ENCODE assay signal across 11 cellular contexts in genomic region chr20:45781391-45781931, GRCh38. TPM values are rescaled to one million over a fixed set of nuclear protein-coding genes. Genes with fewer than 3 reads are reported as not detected.
DNase-seq lines count a peak whose midpoint lies in the region; ATAC-seq and TF ChIP-seq lines count a peak whose summit lies in the region.
"Had no signal": no experiment of that assay in that cellular context is flagged by ENCODE, and none has a peak within 500 bp of the region (broad histone marks: within the 10 kb centered on the region; RNA-seq: fewer than 3 reads in every experiment).

No MANE protein-coding gene starts in this region.

- H3K27ac ChIP-seq in lower lobe of right lung, result peak overlapping the region; percentile 49
- H3K27ac ChIP-seq in aorta (ENCODE audit: low read depth in 1 of 2, low read length in 2 of 2), result peak overlapping the region; percentile 69 to 79
- H3K27ac ChIP-seq: parathyroid adenoma had no signal

- WGBS in aorta, 2 donors, result 17 to 18% methylated on average over 4 of the region's 4 CpGs

- H3K36me3 ChIP-seq in lower lobe of right lung, result no peaks in the 10 kb centered on the region
- H3K36me3 ChIP-seq in aorta (ENCODE audit: control insufficient read depth in 1 of 2, insufficient read depth in 2 of 2, low read length in 1 of 2), result no peaks in the 10 kb centered on the region

- no peaks in the 10 kb centered on the region for H3K9me3 ChIP-seq in lower lobe of right lung
- no peaks in the 10 kb centered on the region for H3K9me3 ChIP-seq in aorta (ENCODE audit: control insufficient read depth, low read length)

- ATAC-seq in lower lobe of right lung, result peak; percentile 68 to 70
- ATAC-seq in aorta (ENCODE audit: low FRiP score), result no peak
- no peak for ATAC-seq in HG03196 (IDR thresholded peaks at IDR 0.05; ENCODE audit: unreplicated experiment)
- ATAC-seq in GM18907 (IDR thresholded peaks at IDR 0.05; ENCODE audit: unreplicated experiment), result no peak
- ATAC-seq: activated CD4-positive, alpha-beta T cell treated with anti-CD3 and anti-CD28 coated beads for 36 hours had no signal

- H3K4me3 ChIP-seq in lower lobe of right lung (no peak overlapping the region), aorta (ENCODE audit: low read length in 2 of 2) (no peak overlapping the region)

- no peaks in the 10 kb centered on the region for H3K27me3 ChIP-seq in lower lobe of right lung (ENCODE audit: low read depth)
- H3K27me3 ChIP-seq in aorta (ENCODE audit: control insufficient read depth in 1 of 2, insufficient read depth in 2 of 2, low read length in 1 of 2), result no peaks in the 10 kb centered on the region

- no peak for TF ChIP-seq CTCF in lower lobe of right lung (IDR thresholded peaks at IDR 0.05)

- peak; percentile 25 for DNase-seq in NCI-H82 (lab: John Stamatoyannopoulos, UW)
- no peak for DNase-seq in NCI-H82 treated with DMSO at 0.1 percent for 48 hours (lab: John Stamatoyannopoulos, UW; ENCODE audit: unreplicated experiment)
- DNase-seq in astrocyte of the hippocampus (ENCODE audit: low read depth, low spot score), result peak; percentile 70
- no peak for DNase-seq in lower lobe of right lung
- peak in 1 of 2 donors; percentile 57 for DNase-seq in aorta
- no peak for DNase-seq in epidermal melanocyte (ENCODE audit: insufficient read length, low spot score)
- DNase-seq: activated CD4-positive, alpha-beta T cell treated with anti-CD3 and anti-CD28 coated beads for 36 hours had no signal

- H3K4me1 ChIP-seq in lower lobe of right lung (peaks cover 53% of the 10 kb centered on the region), aorta (ENCODE audit: control insufficient read depth in 1 of 2, insufficient read depth in 2 of 2, low read length in 2 of 2) (peaks cover 0 to 5% of the 10 kb centered on the region in 2 donors)

- intact Hi-C loops in lower lobe of right lung (cut with DNase I), result no loop called here
- intact Hi-C loops in aorta (cut with DNase I), result loop anchor here in 1 of 2 donors (5.0 kb wide), 1 partner anchor 439 kb away; no protein-coding TSS in a partner anchor

RNA-seq across cellular contexts. Expression of gene WFDC3, which starts 10.2 kb away (rescaled TPM):
- total RNA-seq in lower lobe of right lung (3.4 TPM), aorta (1 to 10 TPM; 1.6 to 3.6 TPM)
- 1 to 10 TPM in 1 of 2 donors, not detected in 1; 1.9 TPM for polyA plus RNA-seq in aorta
- total RNA-seq: activated CD4-positive, alpha-beta T cell treated with anti-CD3 and anti-CD28 coated beads for 36 hours; dermis microvascular lymphatic vessel endothelial cell had no signal

RNA-seq across cellular contexts. Expression of gene DNTTIP1, which starts 10.3 kb away (rescaled TPM):
- total RNA-seq in lower lobe of right lung (30.8 TPM), aorta (10 to 100 TPM; 25.8 to 27.8 TPM)
- polyA plus RNA-seq in aorta, result 10 to 100 TPM; 29.3 to 30.7 TPM

RNA-seq across cellular contexts. Expression of gene UBE2C, which starts 31.0 kb away (rescaled TPM):
- total RNA-seq in lower lobe of right lung (3.5 TPM), aorta (1 to 10 TPM; 1.0 to 1.9 TPM)
- 1 to 10 TPM in 1 of 2 donors, not detected in 1; 5.0 TPM for polyA plus RNA-seq in aorta

RNA-seq across cellular contexts. Expression of gene TNNC2, which starts 45.7 kb away (rescaled TPM):
- total RNA-seq in lower lobe of right lung, result not detected
- total RNA-seq in aorta, result not detected
- polyA plus RNA-seq in aorta, result 10 to 100 TPM in 1 of 2 donors, 1 to 10 TPM in 1; 1.9 to 26.3 TPM
- total RNA-seq: activated CD4-positive, alpha-beta T cell treated with anti-CD3 and anti-CD28 coated beads for 36 hours; dermis microvascular lymphatic vessel endothelial cell had no signal

RNA-seq across cellular contexts. Expression of gene SNX21, which starts 52.1 kb away (rescaled TPM):
- total RNA-seq in lower lobe of right lung, result 24.1 TPM
- total RNA-seq in aorta, result 10 to 100 TPM; 36.2 to 57.7 TPM
- polyA plus RNA-seq in aorta, result 100 to 1,000 TPM in 1 of 2 donors, 10 to 100 TPM in 1; 14.9 to 117 TPM

Comparison
In these comparisons a context has a peak if more than half of its experiments do, and no peak if none do; other contexts are left out.
1. DNase-seq: peak in NCI-H82 (single experiment) and astrocyte of the hippocampus (single experiment); none in NCI-H82 treated with DMSO at 0.1 percent for 48 hours (single experiment), lower lobe of right lung (single experiment) and epidermal melanocyte (single experiment).
2. ATAC-seq: peak in lower lobe of right lung (2 of 2); none in aorta (single experiment), HG03196 (single experiment) and GM18907 (single experiment).